ENCODE assay signal across 8 cellular contexts in the genomic region with DNA sequence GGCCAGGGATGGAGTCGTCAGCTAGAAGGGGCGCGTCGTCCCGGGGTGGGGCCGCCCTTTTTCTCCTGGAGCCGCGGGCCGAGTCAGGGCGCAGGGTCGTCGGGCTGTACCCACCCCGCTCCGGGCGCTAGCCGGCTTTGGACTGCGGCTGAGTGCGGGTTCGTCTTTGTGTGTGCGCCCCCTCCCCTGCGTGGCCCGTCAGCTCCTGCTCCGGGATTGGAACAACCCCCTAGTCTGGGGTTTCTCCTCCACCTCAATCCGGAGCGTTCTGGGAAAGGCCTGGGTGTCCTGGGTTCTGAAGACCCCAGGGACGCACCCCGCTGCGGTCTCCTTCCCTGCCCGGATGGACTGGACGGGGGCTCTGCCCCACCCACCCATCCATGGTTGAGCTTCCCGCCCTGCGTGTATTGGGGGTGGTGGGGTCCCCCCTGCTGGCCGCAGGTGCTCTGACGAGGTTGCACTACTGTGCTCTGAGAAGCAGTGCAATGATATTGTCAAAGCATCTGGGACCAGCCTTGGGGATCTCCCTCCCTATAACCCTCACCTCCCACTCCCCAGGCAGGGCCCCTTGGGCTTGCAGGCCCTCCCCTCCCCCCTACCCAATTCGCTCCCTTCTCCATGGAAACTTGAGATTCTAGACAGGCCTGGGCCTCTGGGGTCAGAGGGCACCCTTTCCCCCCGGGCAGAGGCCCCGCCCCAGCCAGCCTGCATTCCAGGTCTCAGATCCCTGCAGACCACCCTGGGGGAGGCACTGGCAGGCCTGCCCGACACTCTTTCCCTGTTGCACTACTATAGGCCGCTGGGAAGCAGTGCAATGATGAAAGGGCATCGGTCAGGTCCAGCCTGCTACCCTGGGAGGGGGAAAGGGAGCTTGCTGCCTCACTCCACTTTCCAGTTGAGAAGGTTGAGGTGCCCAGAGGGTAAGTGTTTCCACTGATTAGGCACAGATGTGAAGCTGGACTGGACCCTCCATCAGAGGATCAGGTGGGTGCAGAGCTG. TPM values are rescaled to one million over a fixed set of nuclear protein-coding genes. Genes with fewer than 3 reads are reported as not detected.
DNase-seq lines count a peak whose midpoint lies in the region; ATAC-seq, FAIRE-seq and TF ChIP-seq lines count a peak whose summit lies in the region.

No MANE protein-coding gene starts in this region.

- peak overlapping the region; percentile 66 for H3K4me3 ChIP-seq in upper lobe of right lung
- no peak overlapping the region for H3K4me3 ChIP-seq in body of pancreas

- POLR2A ChIA-PET in activated CD8-positive, alpha-beta T cell treated with anti-CD3 and anti-CD28 coated beads for 36 hours (lab: Charles Lee) = interaction anchor here (0.7 to 4.6 kb wide), 8 partner anchors 10 to 205 kb away, joined by 3 to 30 read pairs (median 4); partner anchors contain the start of genes PPIL2, SDF2L1 and YDJC

- H3K4me1 ChIP-seq in upper lobe of right lung (peaks cover 21% of the 10 kb centered on the region), body of pancreas (peaks cover 24% of the 10 kb centered on the region)

- peaks cover 6% of the 10 kb centered on the region for H3K36me3 ChIP-seq in upper lobe of right lung
- H3K36me3 ChIP-seq in body of pancreas (replicated peaks in 1 of 2; ENCODE audit: insufficient read depth in 1 of 2, low read depth in 2 of 2) = no peaks in the 10 kb centered on the region

- TF ChIP-seq POLR2A in body of pancreas (IDR thresholded peaks at IDR 0.05) = no peak

- ATAC-seq in activated T-cell treated with anti-CD3 and anti-CD28 coated beads, Interleukin-2, amount 50 U/mL, for 72 hours (replicated peaks in 1 of 2) = no peak
- no peak for ATAC-seq in activated CD8-positive, alpha-beta T cell treated with anti-CD3 and anti-CD28 coated beads for 36 hours
- ATAC-seq in upper lobe of right lung (no peak), body of pancreas (no peak), HG02623 (IDR thresholded peaks at IDR 0.05; ENCODE audit: unreplicated experiment) (no peak)

- H3K27ac ChIP-seq in upper lobe of right lung (no peak overlapping the region), body of pancreas (no peak overlapping the region)

- FAIRE-seq in frontal cortex (lab: Jason Lieb, UNC) = no peak

- H3K9me3 Mint-ChIP-seq in activated T-cell treated with anti-CD3 and anti-CD28 coated beads, Interleukin-2, amount 50 U/mL, for 72 hours = no peaks in the 10 kb centered on the region
- H3K9me3 Mint-ChIP-seq in activated CD8-positive, alpha-beta T cell treated with anti-CD3 and anti-CD28 coated beads for 36 hours = no peaks in the 10 kb centered on the region

- no peaks in the 10 kb centered on the region for H3K27me3 Mint-ChIP-seq in activated T-cell treated with anti-CD3 and anti-CD28 coated beads, Interleukin-2, amount 50 U/mL, for 72 hours (ENCODE audit: low read depth)
- H3K27me3 Mint-ChIP-seq in activated CD8-positive, alpha-beta T cell treated with anti-CD3 and anti-CD28 coated beads for 36 hours = no peaks in the 10 kb centered on the region

- H3K4me1 Mint-ChIP-seq in activated T-cell treated with anti-CD3 and anti-CD28 coated beads, Interleukin-2, amount 50 U/mL, for 72 hours (ENCODE audit: low read depth) = peaks cover 28% of the 10 kb centered on the region
- peaks cover 24% of the 10 kb centered on the region for H3K4me1 Mint-ChIP-seq in activated CD8-positive, alpha-beta T cell treated with anti-CD3 and anti-CD28 coated beads for 36 hours (ENCODE audit: low read depth)

- no peak for DNase-seq in activated T-cell treated with anti-CD3 and anti-CD28 coated beads, Interleukin-2, amount 50 U/mL, for 72 hours
- DNase-seq in activated T-cell treated with anti-CD3 and anti-CD28 coated beads, Interleukin-2, amount 50 U/mL, for 48 hours = no peak
- DNase-seq in activated CD8-positive, alpha-beta T cell treated with anti-CD3 and anti-CD28 coated beads for 36 hours = no peak
- DNase-seq in left kidney (ENCODE audit: low read depth, low spot score) (peak; percentile 95), upper lobe of right lung (no peak), frontal cortex (ENCODE audit: low spot score in 2 of 2) (no peak), body of pancreas (no peak)

- intact Hi-C loops in activated CD8-positive, alpha-beta T cell treated with anti-CD3 and anti-CD28 coated beads for 36 hours (cut with micrococcal nuclease) = no loop called here
- intact Hi-C loops in upper lobe of right lung (cut with DNase I) (no loop called here), body of pancreas (cut with DNase I) (no loop called here)

- no peak for TF ChIP-seq CTCF in activated CD8-positive, alpha-beta T cell treated with anti-CD3 and anti-CD28 coated beads for 36 hours (IDR thresholded peaks at IDR 0.05)
- no peak for TF ChIP-seq CTCF in upper lobe of right lung (IDR thresholded peaks at IDR 0.05)
- no peak for TF ChIP-seq CTCF in body of pancreas (IDR thresholded peaks at IDR 0.05)

- no peaks in the 10 kb centered on the region for H3K27me3 ChIP-seq in upper lobe of right lung
- no peaks in the 10 kb centered on the region for H3K27me3 ChIP-seq in body of pancreas

- H3K9me3 ChIP-seq in upper lobe of right lung (no peaks in the 10 kb centered on the region), body of pancreas (no peaks in the 10 kb centered on the region)

- H3K4me3 Mint-ChIP-seq in activated T-cell treated with anti-CD3 and anti-CD28 coated beads, Interleukin-2, amount 50 U/mL, for 72 hours = peak overlapping the region; percentile 95 to 99
- H3K4me3 Mint-ChIP-seq in activated CD8-positive, alpha-beta T cell treated with anti-CD3 and anti-CD28 coated beads for 36 hours = peak overlapping the region; percentile 89

- CTCF ChIA-PET in activated CD8-positive, alpha-beta T cell treated with anti-CD3 and anti-CD28 coated beads for 36 hours (lab: Charles Lee) = interaction anchor here (1.0 to 3.9 kb wide), 3 partner anchors 10 to 24 kb away, joined by 3 to 32 read pairs (median 10); partner anchors contain the start of genes SDF2L1 and YDJC

- H3K36me3 Mint-ChIP-seq in activated T-cell treated with anti-CD3 and anti-CD28 coated beads, Interleukin-2, amount 50 U/mL, for 72 hours (ENCODE audit: insufficient read depth in 2 of 2) = peaks cover 4 to 7% of the 10 kb centered on the region in 2 donors
- H3K36me3 Mint-ChIP-seq in activated CD8-positive, alpha-beta T cell treated with anti-CD3 and anti-CD28 coated beads for 36 hours (ENCODE audit: low read depth) = peaks cover 24% of the 10 kb centered on the region

- 59 to 74% methylated on average over 29 to 35 of the region's 40 CpGs for WGBS in body of pancreas, 2 donors

- no peak overlapping the region for H3K27ac Mint-ChIP-seq in activated T-cell treated with anti-CD3 and anti-CD28 coated beads, Interleukin-2, amount 50 U/mL, for 72 hours
- peak overlapping the region; percentile 61 for H3K27ac Mint-ChIP-seq in activated CD8-positive, alpha-beta T cell treated with anti-CD3 and anti-CD28 coated beads for 36 hours

RNA-seq across cellular contexts. Expression of gene SDF2L1, which starts 10.7 kb away (rescaled TPM):
- total RNA-seq in activated T-cell treated with anti-CD3 and anti-CD28 coated beads, Interleukin-2, amount 50 U/mL, for 72 hours = 10 to 100 TPM; 22.8 to 29.9 TPM
- total RNA-seq in activated CD8-positive, alpha-beta T cell treated with anti-CD3 and anti-CD28 coated beads for 36 hours = 10 to 100 TPM; 38.6 to 41.3 TPM
- total RNA-seq in upper lobe of right lung (41.3 TPM), frontal cortex (2.9 TPM), body of pancreas (100 to 1,000 TPM in 1 of 2 donors, 10 to 100 TPM in 1; 47.5 to 115 TPM)

RNA-seq across cellular contexts. Expression of gene PPIL2, which starts 13.0 kb away (rescaled TPM):
- 10 to 100 TPM; 36.4 to 39.5 TPM for total RNA-seq in activated T-cell treated with anti-CD3 and anti-CD28 coated beads, Interleukin-2, amount 50 U/mL, for 72 hours
- 10 to 100 TPM; 41.5 to 42.5 TPM for total RNA-seq in activated CD8-positive, alpha-beta T cell treated with anti-CD3 and anti-CD28 coated beads for 36 hours
- total RNA-seq in upper lobe of right lung = 40.3 TPM
- total RNA-seq in frontal cortex = 20.4 TPM
- total RNA-seq in body of pancreas = 10 to 100 TPM; 44.9 to 94.9 TPM

RNA-seq across cellular contexts. Expression of gene CCDC116, which starts 20.3 kb away (rescaled TPM):
- total RNA-seq in activated T-cell treated with anti-CD3 and anti-CD28 coated beads, Interleukin-2, amount 50 U/mL, for 72 hours = under 1 TPM; 0.22 to 0.51 TPM
- total RNA-seq in activated CD8-positive, alpha-beta T cell treated with anti-CD3 and anti-CD28 coated beads for 36 hours = under 1 TPM in 1 of 2 experiments, not detected in 1; 0.45 TPM
- total RNA-seq in upper lobe of right lung = 0.69 TPM
- total RNA-seq in frontal cortex = not detected
- under 1 TPM in 1 of 2 donors, not detected in 1; 0.52 TPM for total RNA-seq in body of pancreas

RNA-seq across cellular contexts. Expression of gene YDJC, which starts 23.0 kb away (rescaled TPM):
- total RNA-seq in activated T-cell treated with anti-CD3 and anti-CD28 coated beads, Interleukin-2, amount 50 U/mL, for 72 hours = 10 to 100 TPM; 39.7 to 48.8 TPM
- 10 to 100 TPM; 60.1 to 64.9 TPM for total RNA-seq in activated CD8-positive, alpha-beta T cell treated with anti-CD3 and anti-CD28 coated beads for 36 hours
- total RNA-seq in upper lobe of right lung (13.9 TPM), frontal cortex (7.7 TPM), body of pancreas (10 to 100 TPM; 45.7 to 63.0 TPM)
